1 cellular context compared by ENCODE assay signal in the genomic region with DNA sequence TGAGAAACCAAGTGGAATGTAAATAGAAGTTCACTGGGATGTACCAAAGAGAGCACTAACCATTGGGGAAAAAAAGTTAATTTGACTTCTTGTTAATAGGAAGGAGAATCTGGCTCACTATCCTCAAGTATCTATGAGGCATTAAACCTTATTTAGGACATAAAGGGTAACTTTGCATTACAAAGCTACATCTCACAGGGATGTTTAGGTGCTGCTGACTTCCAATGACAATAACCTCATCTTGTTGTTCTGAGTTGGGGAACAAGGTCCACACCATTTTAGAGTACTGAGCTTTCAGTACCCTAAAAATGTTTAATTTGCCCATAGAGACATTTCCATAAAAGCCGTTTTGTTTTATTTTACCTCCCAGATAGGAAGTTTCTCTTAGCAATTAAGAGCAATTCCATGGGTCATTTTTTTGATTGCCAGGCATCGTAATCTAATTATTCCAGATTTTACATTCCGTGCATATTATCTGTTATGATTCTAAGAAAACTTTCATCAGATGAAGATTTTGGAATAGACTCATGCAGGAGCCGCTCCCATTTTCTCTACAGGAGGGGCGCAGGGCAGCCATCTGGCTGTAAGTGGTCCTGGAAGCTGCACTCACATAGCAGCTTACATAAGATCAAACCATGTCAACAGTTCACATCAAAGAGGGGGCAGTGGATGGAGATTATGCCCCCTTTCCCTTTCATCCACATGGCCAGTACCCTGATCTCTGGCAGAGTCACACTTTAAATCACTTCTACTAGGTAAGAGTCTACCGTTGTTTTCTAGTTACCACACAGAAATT.
TF ChIP-seq lines count a peak whose summit lies in the region.

No MANE protein-coding gene starts in this region.

TF ChIP-seq in endothelial cell of umbilical vein, 7 proteins besides CTCF, POLR2A, EP300 and RAD21 (continued from another document):
- TF ChIP-seq, protein P1, sequence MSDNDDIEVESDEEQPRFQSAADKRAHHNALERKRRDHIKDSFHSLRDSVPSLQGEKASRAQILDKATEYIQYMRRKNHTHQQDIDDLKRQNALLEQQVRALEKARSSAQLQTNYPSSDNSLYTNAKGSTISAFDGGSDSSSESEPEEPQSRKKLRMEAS (IDR thresholded peaks at IDR 0.05; ENCODE audit: insufficient read depth, insufficient read length), result no peak
- no peak for TF ChIP-seq EZH2 (IDR thresholded peaks at IDR 0.05; ENCODE audit: borderline replicate concordance, low read depth, low read length, severe bottlenecking)
TF ChIP-seq in endothelial cell of umbilical vein: peak in this region for 0.
